8 cellular contexts compared by ENCODE assay signal in the genomic region with DNA sequence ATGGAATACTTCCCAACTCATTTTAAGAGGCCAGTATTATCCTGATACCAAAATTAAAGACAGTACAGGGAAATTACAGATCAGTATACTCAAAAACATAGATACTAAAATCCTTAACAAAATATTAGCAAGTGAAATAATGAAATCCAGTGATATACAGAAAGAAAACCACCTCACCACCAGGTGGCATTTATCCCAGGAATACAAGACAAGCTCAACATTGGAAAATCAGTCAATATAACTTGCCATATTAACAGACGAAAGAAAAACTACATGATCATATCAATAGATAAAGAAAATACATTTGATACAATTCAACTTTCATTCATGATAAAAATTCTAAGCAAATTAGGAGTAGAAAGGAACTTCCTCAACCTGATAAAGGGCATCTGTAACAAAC. TPM values are rescaled to one million over a fixed set of nuclear protein-coding genes. Genes with fewer than 3 reads are reported as not detected.
A peak's percentile ranks its signal among the peaks of the same experiment; 100 is the strongest.
DNase-seq lines count a peak whose midpoint lies in the region; ATAC-seq and TF ChIP-seq lines count a peak whose summit lies in the region.

No MANE protein-coding gene starts in this region.

- no peak for TF ChIP-seq POLR2A in gastrocnemius medialis (IDR thresholded peaks at IDR 0.05)

- H3K27me3 ChIP-seq in PC-9 (ENCODE audit: insufficient read depth, low read depth) (no peaks in the 10 kb centered on the region), foreskin keratinocyte (no peaks in the 10 kb centered on the region), gastrocnemius medialis (no peaks in the 10 kb centered on the region)

- H4K20me1 ChIP-seq in PC-9 (ENCODE audit: insufficient read depth) = no peaks in the 10 kb centered on the region

- no peaks in the 10 kb centered on the region for H3F3A ChIP-seq in PC-9 (ENCODE audit: insufficient read depth, low read depth)

- no TSS peak for BruUV-seq in PC-9 (replicated peaks; lab: Mats Ljungman, UMichigan)

- no peak overlapping the region for H3K4me2 ChIP-seq in PC-9

- TF ChIP-seq CTCF in AG04449 (IDR thresholded peaks at IDR 0.05; ENCODE audit: insufficient read depth, low read length, missing control alignments) (peak; percentile 24), PC-9 (conservative IDR thresholded peaks at IDR 0.05) (peak; percentile 65), foreskin keratinocyte (conservative IDR thresholded peaks at IDR 0.05) (peak; percentile 78), gastrocnemius medialis (IDR thresholded peaks at IDR 0.05 in 4 of 5, conservative IDR thresholded peaks at IDR 0.05 in 1 of 5) (no peak)

- ATAC-seq in foreskin keratinocyte (no peak), HG03460 (IDR thresholded peaks at IDR 0.05; ENCODE audit: unreplicated experiment) (no peak), gastrocnemius medialis (no peak)

- H3K9me3 ChIP-seq in PC-9 (ENCODE audit: insufficient read depth, low read depth) = no peaks in the 10 kb centered on the region
- no peaks in the 10 kb centered on the region for H3K9me3 ChIP-seq in gastrocnemius medialis

- CTCF ChIA-PET in AG04449 (lab: Yijun Ruan, JAX) (interaction anchor here (0.5 to 9.6 kb wide), 24 partner anchors 12 to 178 kb away, joined by 3 to 282 read pairs (median 6); partner anchors contain the start of gene NCLN), PC-9 (lab: Charles Lee) (interaction anchor here (0.6 to 1.0 kb wide), 3 partner anchors 13 to 179 kb away, joined by 3 to 4 read pairs (median 4); no protein-coding TSS in a partner anchor)

- DNase-seq in AG04449 (ENCODE audit: low read depth, low spot score) = no peak
- peak; percentile 28 for DNase-seq in GM04504 (ENCODE audit: low read depth)
- no peak for DNase-seq in PC-9
- peak; percentile 15 to 43 for DNase-seq in foreskin keratinocyte
- DNase-seq in cerebellar nuclear complex (lab: John Stamatoyannopoulos, UW) = no peak
- DNase-seq in gastrocnemius medialis = no peak
- no peak for DNase-seq in NOMO-1 treated with DMSO at 0.1 percent for 48 hours (lab: John Stamatoyannopoulos, UW; ENCODE audit: unreplicated experiment)

- no peaks in the 10 kb centered on the region for H3K9me2 ChIP-seq in PC-9 (ENCODE audit: insufficient read depth)

- H3K4me3 ChIP-seq in AG04449 (ENCODE audit: low read depth, low read length) = no peak overlapping the region
- H3K4me3 ChIP-seq in PC-9 = no peak overlapping the region
- H3K4me3 ChIP-seq in gastrocnemius medialis = no peak overlapping the region

- no peak overlapping the region for H3K27ac ChIP-seq in PC-9
- peak overlapping the region; percentile 17 for H3K27ac ChIP-seq in foreskin keratinocyte
- no peak overlapping the region for H3K27ac ChIP-seq in gastrocnemius medialis

- H2AFZ ChIP-seq in PC-9 = no peak overlapping the region

- in situ Hi-C loops in gastrocnemius medialis (cut with MboI; ENCODE audit: low sequenced_read_pairs in 4 of 4) = no loop called here

- no peaks in the 10 kb centered on the region for H3K4me1 ChIP-seq in PC-9 (replicated peaks; ENCODE audit: insufficient read depth)
- H3K4me1 ChIP-seq in foreskin keratinocyte = no peaks in the 10 kb centered on the region
- H3K4me1 ChIP-seq in gastrocnemius medialis = no peaks in the 10 kb centered on the region

- intact Hi-C loops in PC-9 (cut with micrococcal nuclease; ENCODE audit: unreplicated experiment) = loop anchor here (2.0 kb wide), 1 partner anchor 34 kb away; no protein-coding TSS in a partner anchor
- intact Hi-C loops in gastrocnemius medialis (cut with DNase I; ENCODE audit: low total_unique reads) = loop anchor here (5.0 kb wide), 1 partner anchor 52 kb away; no protein-coding TSS in a partner anchor

- H3K79me2 ChIP-seq in PC-9 (ENCODE audit: low read depth) = no peaks in the 10 kb centered on the region

- H3K36me3 ChIP-seq in PC-9 (ENCODE audit: low read depth) = no peaks in the 10 kb centered on the region
- H3K36me3 ChIP-seq in gastrocnemius medialis = no peaks in the 10 kb centered on the region

- POLR2A ChIA-PET in AG04449 (lab: Yijun Ruan, JAX) (interaction anchor here (1.1 kb wide), 1 partner anchor 178 kb away, joined by 4 read pairs; no protein-coding TSS in a partner anchor), PC-9 (lab: Charles Lee; ENCODE audit: unreplicated experiment) (no interaction called here)

RNA-seq across cellular contexts. Expression of gene GNA15, which starts 6.7 kb away (rescaled TPM):
- total RNA-seq in PC-9 (2021) (14.2 and 16.3 TPM in 2 replicates), foreskin keratinocyte (114 and 130 TPM in 2 replicates), gastrocnemius medialis (1 to 10 TPM in 1 of 4 donors, under 1 TPM in 3; 0.51 to 1.2 (median 0.81) TPM)
- polyA plus RNA-seq in foreskin keratinocyte = 109 and 126 TPM in 2 replicates

RNA-seq across cellular contexts. Expression of gene GNA11, which starts 35.0 kb away (rescaled TPM):
- total RNA-seq in PC-9 (2021) (36.9 and 38.8 TPM in 2 replicates), foreskin keratinocyte (53.7 and 59.5 TPM in 2 replicates), gastrocnemius medialis (10 to 100 TPM; 38.3 to 72.5 (median 68.5) TPM)
- 38.7 and 40.1 TPM in 2 replicates for polyA plus RNA-seq in foreskin keratinocyte

RNA-seq across cellular contexts. Expression of gene S1PR4, which starts 49.5 kb away (rescaled TPM):
- total RNA-seq in PC-9 (2021) (0.37 and 0.83 TPM in 2 replicates), foreskin keratinocyte (0.11 and 0.27 TPM in 2 replicates), gastrocnemius medialis (1 to 10 TPM in 2 of 4 donors, under 1 TPM in 2; 0.87 to 3.4 (median 0.97) TPM)
- 0.16 TPM in 1 of 2 replicates, not detected in the other for polyA plus RNA-seq in foreskin keratinocyte

RNA-seq across cellular contexts. Expression of gene NCLN, which starts 56.6 kb away (rescaled TPM):
- total RNA-seq in PC-9 (2021) (46.0 and 61.4 TPM in 2 replicates), foreskin keratinocyte (97.8 and 100 TPM in 2 replicates), gastrocnemius medialis (10 to 100 TPM; 18.2 to 54.4 (median 43.1) TPM)
- polyA plus RNA-seq in foreskin keratinocyte = 109 and 111 TPM in 2 replicates

Comparison
In these comparisons a context has a peak if more than half of its experiments do, and no peak if none do; other contexts are left out.
1. DNase-seq: peak in GM04504 (single experiment) and foreskin keratinocyte (2 of 2); none in AG04449 (single experiment), PC-9 (0 of 2), cerebellar nuclear complex (0 of 2), gastrocnemius medialis (0 of 2) and NOMO-1 treated with DMSO at 0.1 percent for 48 hours (single experiment).
2. CTCF ChIP-seq: peak in AG04449 (single experiment), PC-9 (single experiment) and foreskin keratinocyte (single experiment); none in gastrocnemius medialis (0 of 5).